In genomic region chr18:48264508-48264907, GRCh38 we compare ENCODE assay signal across 20 cellular contexts.
DNase-seq lines count a peak whose midpoint lies in the region; ATAC-seq and TF ChIP-seq lines count a peak whose summit lies in the region.
"Had no signal": no experiment of that assay in that cellular context is flagged by ENCODE, and none has a peak within 500 bp of the region (broad histone marks: within the 10 kb centered on the region; RNA-seq: fewer than 3 reads in every experiment).

No MANE protein-coding gene starts in this region.

- intact Hi-C loops in left cardiac atrium (cut with DNase I) (no loop called here), left ventricle myocardium inferior (cut with micrococcal nuclease) (no loop called here), uterus (cut with DNase I; ENCODE audit: low total_unique reads) (no loop called here), ovary (cut with DNase I) (no loop called here)

- 71 to 75% (median 75%) methylated on average over 6 of the region's 6 CpGs for WGBS in ovary, 3 donors

- DNase-seq in left cardiac atrium (peak; percentile 23), left ventricle myocardium inferior (no peak), amniotic epithelial cell (ENCODE audit: low read depth) (peak; percentile 36), kidney epithelial cell (ENCODE audit: low read depth) (peak; percentile 44), uterus (peak; percentile 22 to 36), ovary (no peak)
- DNase-seq: activated CD4-positive, CD25-positive, alpha-beta regulatory T cell; DMS153; head of caudate nucleus; MM.1S; NCI-H1694; SHP77 treated with DMSO at 0.1 percent for 48 hours; stimulated activated CD4-positive, alpha-beta T cell treated with anti-CD3 and anti-CD28 coated beads, Interleukin-15, amount 100 ng/mL, for 24 hours; stimulated activated naive B cell treated with anti-CD40 and anti-IgM and Interleukin-4, amounts not matched to agents 10 μg/mL and 1 μg/mL and 100 μg/mL, for 72 hours; upper lobe of left lung had no signal

- H3K4me3 ChIP-seq in left ventricle myocardium inferior (no peak overlapping the region), kidney epithelial cell (ENCODE audit: low read depth, low read length) (no peak overlapping the region), uterus (no peak overlapping the region), ovary (no peak overlapping the region)
- H3K4me3 ChIP-seq: cardiac muscle cell, esophagus muscularis mucosa, upper lobe of left lung had no signal

- H3K9me3 ChIP-seq in left ventricle myocardium inferior (replicated peaks) (no peaks in the 10 kb centered on the region), uterus (no peaks in the 10 kb centered on the region), ovary (no peaks in the 10 kb centered on the region)
- H3K9me3 ChIP-seq: esophagus muscularis mucosa, upper lobe of left lung had no signal

- H3K27me3 ChIP-seq in left ventricle myocardium inferior (ENCODE audit: low read depth) (no peaks in the 10 kb centered on the region), kidney epithelial cell (ENCODE audit: control insufficient read depth, insufficient read depth, low read length) (no peaks in the 10 kb centered on the region), uterus (no peaks in the 10 kb centered on the region), ovary (no peaks in the 10 kb centered on the region)
- H3K27me3 ChIP-seq: cardiac muscle cell, esophagus muscularis mucosa, upper lobe of left lung had no signal

- peak in 1 of 2 donors; percentile 90 for ATAC-seq in left cardiac atrium
- ATAC-seq in GM19351 (IDR thresholded peaks at IDR 0.05; ENCODE audit: unreplicated experiment): no peak
- no peak for ATAC-seq in HG03196 (IDR thresholded peaks at IDR 0.05; ENCODE audit: unreplicated experiment)
- ATAC-seq: natural killer cell treated with Interleukin-12 subunit alpha and Interleukin-12 subunit beta and Interleukin-15 and Interleukin-18, amount 100 ng/mL, for 72 hours; stimulated activated naive B cell treated with anti-CD40 and anti-IgM and Interleukin-4, amounts not matched to agents 10 μg/mL and 1 μg/mL and 100 μg/mL, for 72 hours had no signal

- H3K27ac ChIP-seq in left ventricle myocardium inferior (replicated peaks): no peak overlapping the region
- H3K27ac ChIP-seq in uterus: no peak overlapping the region
- H3K27ac ChIP-seq in ovary: no peak overlapping the region
- H3K27ac ChIP-seq: cardiac muscle cell, esophagus muscularis mucosa, upper lobe of left lung had no signal

- TF ChIP-seq CTCF in left ventricle myocardium inferior (IDR thresholded peaks at IDR 0.05; ENCODE audit: borderline replicate concordance) (no peak), kidney epithelial cell (IDR thresholded peaks at IDR 0.05; ENCODE audit: insufficient read depth, low read length, poor library complexity, severe bottlenecking) (no peak), uterus (IDR thresholded peaks at IDR 0.05) (no peak), ovary (IDR thresholded peaks at IDR 0.05) (no peak)

- TF ChIP-seq POLR2A in uterus (IDR thresholded peaks at IDR 0.05) (no peak), ovary (IDR thresholded peaks at IDR 0.05) (no peak)

- no peak for TF ChIP-seq EP300 in ovary (IDR thresholded peaks at IDR 0.05)

- no peaks in the 10 kb centered on the region for H3K4me1 ChIP-seq in left ventricle myocardium inferior
- H3K4me1 ChIP-seq in uterus: no peaks in the 10 kb centered on the region
- no peaks in the 10 kb centered on the region for H3K4me1 ChIP-seq in ovary (ENCODE audit: insufficient read depth)
- H3K4me1 ChIP-seq: esophagus muscularis mucosa, upper lobe of left lung had no signal

- H3K36me3 ChIP-seq in left ventricle myocardium inferior: no peaks in the 10 kb centered on the region
- no peaks in the 10 kb centered on the region for H3K36me3 ChIP-seq in kidney epithelial cell (ENCODE audit: control insufficient read depth, insufficient read depth, low read length)
- H3K36me3 ChIP-seq in uterus: no peaks in the 10 kb centered on the region
- H3K36me3 ChIP-seq in ovary: no peaks in the 10 kb centered on the region
- H3K36me3 ChIP-seq: cardiac muscle cell, esophagus muscularis mucosa, upper lobe of left lung had no signal

Comparison
In these comparisons a context has a peak if more than half of its experiments do, and no peak if none do; other contexts are left out.
1. DNase-seq: peak in left cardiac atrium (single experiment), amniotic epithelial cell (single experiment), kidney epithelial cell (single experiment) and uterus (2 of 2); none in left ventricle myocardium inferior (single experiment) and ovary (0 of 5).